15 cellular contexts compared by ENCODE assay signal in genomic region chr4:156190606-156191005, GRCh38.
DNase-seq lines count a peak whose midpoint lies in the region; ATAC-seq and TF ChIP-seq lines count a peak whose summit lies in the region.
"Had no signal": no experiment of that assay in that cellular context is flagged by ENCODE, and none has a peak within 500 bp of the region (broad histone marks: within the 10 kb centered on the region; RNA-seq: fewer than 3 reads in every experiment).

No MANE protein-coding gene starts in this region.

- no peak for TF ChIP-seq CTCF in nephron (IDR thresholded peaks at IDR 0.05; ENCODE audit: unreplicated experiment in 3 of 3)

- H3K4me1 Mint-ChIP-seq in nephron = peaks cover 57% of the 10 kb centered on the region

- H3K4me3 Mint-ChIP-seq in nephron = no peak overlapping the region

- no peaks in the 10 kb centered on the region for H3K36me3 Mint-ChIP-seq in nephron (ENCODE audit: low read depth)

- peak overlapping the region; percentile 62 to 90 (median 79) for H3K27ac Mint-ChIP-seq in nephron

- no peak overlapping the region for H3K27ac ChIP-seq in epithelial cell of prostate
- H3K27ac ChIP-seq: heart left ventricle, thoracic aorta had no signal

- H3K27me3 Mint-ChIP-seq in nephron (ENCODE audit: low read depth) = no peaks in the 10 kb centered on the region

- H3K9me3 Mint-ChIP-seq in nephron = no peaks in the 10 kb centered on the region

- ATAC-seq in HG02870 (IDR thresholded peaks at IDR 0.05; ENCODE audit: unreplicated experiment) (no peak), HG02588 (IDR thresholded peaks at IDR 0.05; ENCODE audit: unreplicated experiment) (no peak)
- ATAC-seq: heart left ventricle had no signal

- DNase-seq in GM04503 (ENCODE audit: low read depth) (peak; percentile 37), MV-4-11 (lab: John Stamatoyannopoulos, UW) (peak; percentile 4), epithelial cell of prostate (ENCODE audit: low read depth, low spot score) (peak; percentile 33), NCI-H1048 (lab: John Stamatoyannopoulos, UW) (no peak), UCSD-AML1 (lab: John Stamatoyannopoulos, UW; ENCODE audit: unreplicated experiment) (no peak)
- DNase-seq: activated CD4-positive, alpha-beta T cell treated with anti-CD3 and anti-CD28 coated beads, Interleukin-2, amount 50 U/mL, for 4 hours; aorta; C1 segment of cervical spinal cord; effector CD8-positive, alpha-beta T cell; heart left ventricle; NCI-H1092 had no signal

Comparison
In these comparisons a context has a peak if more than half of its experiments do, and no peak if none do; other contexts are left out.
1. DNase-seq: peak in GM04503 (single experiment), MV-4-11 (single experiment) and epithelial cell of prostate (single experiment); none in NCI-H1048 (single experiment) and UCSD-AML1 (single experiment).